Comparison of ENCODE assay signal across 9 cellular contexts in the genomic region with DNA sequence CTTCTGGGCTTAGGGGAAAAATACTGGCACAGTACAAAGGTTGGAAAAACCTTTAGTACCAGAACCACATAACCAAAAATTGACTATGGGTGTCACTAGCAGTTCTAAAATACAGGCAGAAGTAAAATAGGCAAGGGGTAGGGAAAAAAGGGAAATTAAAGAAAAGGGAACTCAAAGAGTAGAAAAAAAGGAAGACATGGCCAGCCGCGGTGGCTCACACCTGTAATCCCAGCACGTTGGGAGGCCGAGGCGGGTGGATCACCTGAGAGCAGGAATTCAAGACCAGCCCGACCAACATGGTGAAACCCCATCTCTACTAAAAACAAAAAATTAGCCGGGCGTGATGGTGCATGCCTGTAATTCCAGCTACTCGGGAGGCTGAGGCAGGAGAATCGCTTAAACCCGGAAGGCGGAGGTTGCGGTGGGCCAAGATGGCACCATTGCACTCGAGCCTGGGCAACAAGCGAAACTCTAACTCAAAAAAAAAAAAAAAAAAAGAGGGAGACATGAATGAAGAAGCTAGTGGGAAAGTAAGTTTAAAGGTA. TPM values are rescaled to one million over a fixed set of nuclear protein-coding genes. Genes with fewer than 3 reads are reported as not detected.
DNase-seq lines count a peak whose midpoint lies in the region; ATAC-seq, FAIRE-seq and TF ChIP-seq lines count a peak whose summit lies in the region.
"Not testable (repeated sequence)": the region's sequence is repeated elsewhere in the genome, so short reads cannot be mapped to it uniquely, and the experiment has no call there.
"Had no signal": no experiment of that assay in that cellular context is flagged by ENCODE, and none has a peak within 500 bp of the region (broad histone marks: within the 10 kb centered on the region; RNA-seq: fewer than 3 reads in every experiment).

No MANE protein-coding gene starts in this region.

- H2BK12ac ChIP-seq in H1 (ENCODE audit: low read depth, low read length) = not testable (repeated sequence)

- H2AK5ac ChIP-seq in H1 (ENCODE audit: low read depth, low read length) = not testable (repeated sequence)

- peak overlapping the region; percentile 21 to 99 (median 80); a peak in 18 of 22 replicates for H3K27ac ChIP-seq in BLaER1 treated with 17β-estradiol and CSF1 and Interleukin-3, amounts not matched to agents 10 nM and 100 nM
- H3K27ac ChIP-seq in HUES48 (ENCODE audit: low read depth, low read length) (peak overlapping the region; percentile 71), RWPE1 (peak overlapping the region; percentile 71), smooth muscle cell (ENCODE audit: low read depth) (peak overlapping the region; percentile 29)
- not testable (repeated sequence) for H3K27ac ChIP-seq in H1 (ENCODE audit: low read depth, low read length)

- H3K27me3 Mint-ChIP-seq in activated T-helper 2 cell treated with anti-CD3 and anti-CD28 coated beads, Interferon-gamma antibody, Interleukin-2, Interleukin-4, amounts not matched to agents 10 μg/mL and 5 μg/mL and 100 μg/mL, durations not matched to agents 14 hours and 24 hours and 36 hours (ENCODE audit: low read depth); naive B cell: not testable (repeated sequence)

- not testable (repeated sequence) for H4K91ac ChIP-seq in H1 (replicated peaks; ENCODE audit: insufficient read length, low read length)

- TF ChIP-seq POLR2A in H1 (IDR thresholded peaks at IDR 0.05; ENCODE audit: control extremely low read depth in 1 of 2, low read depth in 2 of 2, low read length in 2 of 2) = not testable (repeated sequence)

- not testable (repeated sequence) for H4K20me1 ChIP-seq in BLaER1 treated with 17β-estradiol and CSF1 and Interleukin-3, amounts not matched to agents 10 nM and 100 nM; smooth muscle cell (ENCODE audit: low read depth)
- H4K20me1 ChIP-seq in H1 (replicated peaks in 1 of 2; ENCODE audit: control insufficient read depth in 1 of 2, insufficient read depth in 2 of 2, low read length in 2 of 2) = peaks cover 6 to 16% of the 10 kb centered on the region in 2 experiments

- H3K4me1 ChIP-seq in BLaER1 treated with 17β-estradiol and CSF1 and Interleukin-3, amounts not matched to agents 10 nM and 100 nM = peaks cover 49 to 85% (median 72%) of the 10 kb centered on the region in 10 experiments
- peaks cover 27% of the 10 kb centered on the region for H3K4me1 ChIP-seq in HUES48 (ENCODE audit: control insufficient read depth, insufficient read depth, low read length)
- peaks cover 8 to 20% (median 14%) of the 10 kb centered on the region in 4 experiments for H3K4me1 ChIP-seq in H1 (replicated peaks in 1 of 4; ENCODE audit: control insufficient read depth in 3 of 4, insufficient read depth in 4 of 4, low read length in 3 of 4)
- peaks cover 24% of the 10 kb centered on the region for H3K4me1 ChIP-seq in iPS-15b (ENCODE audit: control insufficient read depth, insufficient read depth, low read length)
- peaks cover 11% of the 10 kb centered on the region for H3K4me1 ChIP-seq in smooth muscle cell (ENCODE audit: low read depth)

- H3K23ac ChIP-seq in H1 (ENCODE audit: insufficient read length) = not testable (repeated sequence)

- not testable (repeated sequence) for H3F3A ChIP-seq in smooth muscle cell (ENCODE audit: low read depth)

- H2BK5ac ChIP-seq in H1 (ENCODE audit: low read depth, low read length) = not testable (repeated sequence)

- H3K18ac ChIP-seq in H1 (ENCODE audit: extremely low read depth, low read length) = not testable (repeated sequence)

- peaks cover 11% of the 10 kb centered on the region for H3K23me2 ChIP-seq in H1 (ENCODE audit: low read depth, low read length)

- H3K79me1 ChIP-seq in H1 (ENCODE audit: low read depth, low read length) = not testable (repeated sequence)

- peak overlapping the region; percentile 66 to 92 (median 76); a peak in 16 of 20 replicates for H3K4me3 ChIP-seq in BLaER1 treated with 17β-estradiol and CSF1 and Interleukin-3, amounts not matched to agents 10 nM and 100 nM
- H3K4me3 ChIP-seq in HUES48 (ENCODE audit: low read depth, low read length) (peak overlapping the region; percentile 93), H1 (ENCODE audit: extremely low read depth in 1 of 4, insufficient read depth in 2 of 4, low read depth in 3 of 4, low read length in 4 of 4) (peak overlapping the region; percentile 79 to 97 (median 95); a peak in 7 of 8 replicates), iPS-15b (ENCODE audit: low read depth, low read length) (peak overlapping the region; percentile 100), smooth muscle cell (peak overlapping the region; percentile 85)

- CTCF ChIA-PET in RWPE1 (lab: Yijun Ruan, JAX) = not testable (repeated sequence)
- CTCF ChIA-PET in H1 (lab: Charles Lee; ENCODE audit: partially characterized antibody) = interaction anchor here (1.1 to 2.2 kb wide), 3 partner anchors 29 to 78 kb away, joined by 4 to 12 read pairs (median 7); a partner anchor contains a TSS

- H4K5ac ChIP-seq in H1 (ENCODE audit: insufficient read length, low read depth, low read length) = not testable (repeated sequence)

- peaks cover 38% of the 10 kb centered on the region for H3K4me1 Mint-ChIP-seq in activated T-helper 2 cell treated with anti-CD3 and anti-CD28 coated beads, Interferon-gamma antibody, Interleukin-2, Interleukin-4, amounts not matched to agents 10 μg/mL and 5 μg/mL and 100 μg/mL, durations not matched to agents 14 hours and 24 hours and 36 hours (ENCODE audit: low read depth)
- H3K4me1 Mint-ChIP-seq in naive B cell = peaks cover 30 to 32% (median 31%) of the 10 kb centered on the region in 3 donors

- FAIRE-seq in H1 (lab: Jason Lieb, UNC) = not testable (repeated sequence)

- H3K36me3 ChIP-seq in BLaER1 treated with 17β-estradiol and CSF1 and Interleukin-3, amounts not matched to agents 10 nM and 100 nM; HUES48 (ENCODE audit: control insufficient read depth, insufficient read depth, low read length); H1 (ENCODE audit: control insufficient read depth in 2 of 4, insufficient read depth in 4 of 4, low read length in 3 of 4); iPS-15b (ENCODE audit: control insufficient read depth, insufficient read depth, low read length); smooth muscle cell (ENCODE audit: low read depth): not testable (repeated sequence)

- H3K9me3 Mint-ChIP-seq in activated T-helper 2 cell treated with anti-CD3 and anti-CD28 coated beads, Interferon-gamma antibody, Interleukin-2, Interleukin-4, amounts not matched to agents 10 μg/mL and 5 μg/mL and 100 μg/mL, durations not matched to agents 14 hours and 24 hours and 36 hours; naive B cell: not testable (repeated sequence)

- not testable (repeated sequence) for ATAC-seq in naive B cell (ENCODE audit: low read depth in 2 of 2)

- peak overlapping the region in 6 of 11 experiments; percentile 15 to 85 (median 68); a peak in 9 of 22 replicates for H3K9ac ChIP-seq in BLaER1 treated with 17β-estradiol and CSF1 and Interleukin-3, amounts not matched to agents 10 nM and 100 nM
- H3K9ac ChIP-seq in HUES48 (ENCODE audit: low read depth, low read length) = 0 out of 2 replicates have a peak overlapping the region, but pooled peaks have one; percentile 7
- peak overlapping the region in 1 of 4 experiments; percentile 80; a peak in 2 of 7 replicates for H3K9ac ChIP-seq in H1 (replicated peaks in 1 of 4; ENCODE audit: extremely low read depth in 1 of 4, low read depth in 3 of 4, low read length in 3 of 4)
- H3K9ac ChIP-seq in iPS-15b (ENCODE audit: low read depth, low read length); smooth muscle cell (ENCODE audit: low read depth): not testable (repeated sequence)

- not testable (repeated sequence) for H3K9me3 ChIP-seq in BLaER1 treated with 17β-estradiol and CSF1 and Interleukin-3, amounts not matched to agents 10 nM and 100 nM (replicated peaks in 1 of 11); HUES48 (ENCODE audit: control insufficient read depth, insufficient read depth, low read length); H1 (ENCODE audit: insufficient read depth in 2 of 2, low read depth in 1 of 2, low read length in 1 of 2); iPS-15b (ENCODE audit: control insufficient read depth, insufficient read depth, low read length); smooth muscle cell (replicated peaks; ENCODE audit: low read depth)

- TF ChIP-seq EP300 in H1 (IDR thresholded peaks at IDR 0.05; ENCODE audit: borderline replicate concordance in 1 of 2, low read depth in 2 of 2, low read length in 2 of 2) = not testable (repeated sequence)

- H3K79me2 ChIP-seq in H1 (ENCODE audit: control insufficient read depth in 1 of 2, insufficient read depth in 2 of 2, low read length in 2 of 2) = peaks cover 25 to 57% of the 10 kb centered on the region in 2 experiments
- peaks cover 33% of the 10 kb centered on the region for H3K79me2 ChIP-seq in smooth muscle cell (ENCODE audit: low read depth)

- H3K4me2 ChIP-seq in BLaER1 treated with 17β-estradiol and CSF1 and Interleukin-3, amounts not matched to agents 10 nM and 100 nM = peak overlapping the region; percentile 81 to 99 (median 94)
- H3K4me2 ChIP-seq in H1 (ENCODE audit: insufficient read depth in 1 of 2, low read depth in 2 of 2, low read length in 2 of 2) = peak overlapping the region; percentile 80 to 92
- H3K4me2 ChIP-seq in smooth muscle cell = peak overlapping the region; percentile 89

- intact Hi-C loops in activated T-helper 2 cell treated with anti-CD3 and anti-CD28 coated beads, Interferon-gamma antibody, Interleukin-2, Interleukin-4, amounts not matched to agents 10 μg/mL and 5 μg/mL and 100 μg/mL, durations not matched to agents 14 hours and 24 hours and 36 hours (cut with micrococcal nuclease) = not testable (repeated sequence)

- H3K56ac ChIP-seq in H1 (replicated peaks; ENCODE audit: insufficient read length, low read depth, low read length) = not testable (repeated sequence)

- H3K27ac Mint-ChIP-seq in activated T-helper 2 cell treated with anti-CD3 and anti-CD28 coated beads, Interferon-gamma antibody, Interleukin-2, Interleukin-4, amounts not matched to agents 10 μg/mL and 5 μg/mL and 100 μg/mL, durations not matched to agents 14 hours and 24 hours and 36 hours = not testable (repeated sequence)
- peak overlapping the region in 3 of 6 donors; percentile 19 to 91 (median 65) for H3K27ac Mint-ChIP-seq in naive B cell

- not testable (repeated sequence) for H3K4ac ChIP-seq in H1 (replicated peaks; ENCODE audit: insufficient read length, low read depth, low read length)

- H2BK120ac ChIP-seq in H1 (replicated peaks; ENCODE audit: low read depth, low read length) = not testable (repeated sequence)

- not testable (repeated sequence) for H3K27me3 ChIP-seq in BLaER1 treated with 17β-estradiol and CSF1 and Interleukin-3, amounts not matched to agents 10 nM and 100 nM; HUES48 (ENCODE audit: control insufficient read depth, insufficient read depth, low read length); H1 (replicated peaks in 1 of 4; ENCODE audit: control insufficient read depth in 3 of 4, extremely low read depth in 1 of 4, insufficient read depth in 3 of 4, low read length in 3 of 4); iPS-15b (ENCODE audit: control insufficient read depth, insufficient read depth, low read length); smooth muscle cell (ENCODE audit: low read depth)

- not testable (repeated sequence) for TF ChIP-seq RAD21 in H1 (IDR thresholded peaks at IDR 0.05 in 1 of 2, conservative IDR thresholded peaks at IDR 0.05 in 1 of 2; ENCODE audit: low read depth in 2 of 2, low read length in 2 of 2)

- POLR2A ChIA-PET in RWPE1 (lab: Yijun Ruan, JAX; ENCODE audit: low non-redundant PET) = not testable (repeated sequence)
- POLR2A ChIA-PET in H1 (lab: Charles Lee; ENCODE audit: partially characterized antibody) = interaction anchor here (1.3 to 2.4 kb wide), 5 partner anchors 19 to 148 kb away, joined by 3 to 15 read pairs (median 11); a partner anchor contains a TSS

- peak overlapping the region; percentile 91 for H3K4me3 Mint-ChIP-seq in activated T-helper 2 cell treated with anti-CD3 and anti-CD28 coated beads, Interferon-gamma antibody, Interleukin-2, Interleukin-4, amounts not matched to agents 10 μg/mL and 5 μg/mL and 100 μg/mL, durations not matched to agents 14 hours and 24 hours and 36 hours (ENCODE audit: low read depth)
- peak overlapping the region in 6 of 8 donors; percentile 18 to 94 (median 62) for H3K4me3 Mint-ChIP-seq in naive B cell

- H2AFZ ChIP-seq in H1 (ENCODE audit: low read length); smooth muscle cell (ENCODE audit: low read depth): not testable (repeated sequence)

- not testable (repeated sequence) for H2BK20ac ChIP-seq in H1 (ENCODE audit: low read length)

- H3K36me3 Mint-ChIP-seq in activated T-helper 2 cell treated with anti-CD3 and anti-CD28 coated beads, Interferon-gamma antibody, Interleukin-2, Interleukin-4, amounts not matched to agents 10 μg/mL and 5 μg/mL and 100 μg/mL, durations not matched to agents 14 hours and 24 hours and 36 hours (ENCODE audit: low read depth); naive B cell: not testable (repeated sequence)

- TF ChIP-seq CTCF in RWPE1 (conservative IDR thresholded peaks at IDR 0.05; ENCODE audit: low read depth); H1 (IDR thresholded peaks at IDR 0.05; ENCODE audit: control extremely low read depth in 1 of 3, insufficient read depth in 1 of 3, low read depth in 1 of 3, low read length in 3 of 3); smooth muscle cell (IDR thresholded peaks at IDR 0.05; ENCODE audit: borderline replicate concordance, insufficient read depth, poor library complexity, severe bottlenecking): not testable (repeated sequence)

- H3K14ac ChIP-seq in H1 (ENCODE audit: insufficient read length) = not testable (repeated sequence)

- H2BK15ac ChIP-seq in H1 (ENCODE audit: low read length) = not testable (repeated sequence)

- DNase-seq in RWPE1 (ENCODE audit: low spot score); activated T-helper 2 cell treated with anti-CD3 and anti-CD28 coated beads, Interferon-gamma antibody, Interleukin-2, Interleukin-4, amounts not matched to agents 10 μg/mL and 5 μg/mL and 100 μg/mL, durations not matched to agents 14 hours and 24 hours and 36 hours (ENCODE audit: low spot score); H1 (ENCODE audit: low read depth in 1 of 2, low spot score in 2 of 2); naive B cell; smooth muscle cell (lab: John Stamatoyannopoulos, UW; ENCODE audit: unreplicated experiment): not testable (repeated sequence)

- H4K8ac ChIP-seq in H1 (ENCODE audit: extremely low read depth, insufficient read depth, low read length) = not testable (repeated sequence)

- WGBS in H1 (ENCODE audit: extremely low coverage in 1 of 2, insufficient coverage in 1 of 2, insufficient read length in 1 of 2, insufficient replicate concordance in 2 of 2, low coverage in 1 of 2, low lambda C conversion rate in 2 of 2, missing lambda C conversion rate in 1 of 2), 2 experiments = 87% methylated on average over 15 of the region's 15 CpGs; no CpG with 5 or more reads in 1 of the 2 experiments
- 55% methylated on average over 15 of the region's 15 CpGs for WGBS in smooth muscle cell (ENCODE audit: low lambda C conversion rate)

RNA-seq across cellular contexts. Expression of a gene that starts 1.8 kb away (rescaled TPM):
- total RNA-seq in activated T-helper 2 cell treated with anti-CD3 and anti-CD28 coated beads, Interferon-gamma antibody, Interleukin-2, Interleukin-4, amounts not matched to agents 10 μg/mL and 5 μg/mL and 100 μg/mL, durations not matched to agents 14 hours and 24 hours and 36 hours = 15.4 and 15.5 TPM in 2 replicates
- total RNA-seq in H1 (2021; fragmentation: NEBNext Ultra II Directional; extraction: Animal tissue kit (Norgen Biotek cat#: 25700)) = 143 and 159 TPM in 2 replicates
- polyA plus RNA-seq in H1 (2011; rRNA removed) = 170 and 200 TPM in 2 replicates
- polyA plus RNA-seq in H1 (2011; cell fraction: cytosol; rRNA removed) = 209 TPM
- polyA plus RNA-seq in H1 (2011; cell fraction: nucleus; rRNA removed) = 263 TPM
- 95.6 to 141 TPM (median 108 TPM) in 4 replicates for polyA plus RNA-seq in H1 (2012, experiment 1 of 2)
- polyA plus RNA-seq in H1 (2012, experiment 2 of 2) = 73.5 TPM
- 109 TPM for polyA plus RNA-seq in H1 (2013, experiment 1 of 2)
- polyA plus RNA-seq in H1 (2013, experiment 2 of 2) = 126 TPM
- polyA minus RNA-seq in H1 (2011; rRNA and poly(A)+ RNA removed) = 478 and 502 TPM in 2 replicates
- 112 TPM for polyA minus RNA-seq in H1 (2011; cell fraction: cytosol; rRNA and poly(A)+ RNA removed)
- polyA minus RNA-seq in H1 (2011; cell fraction: nucleus; rRNA and poly(A)+ RNA removed) = 133 TPM
- polyA plus RNA-seq in naive B cell (ENCODE audit: low read depth in 6 of 6) = 1 to 10 TPM; 5.2 to 9.2 (median 6.7) TPM
- total RNA-seq in smooth muscle cell = 57.8 and 62.5 TPM in 2 replicates
- 26.4 and 35.6 TPM in 2 replicates for polyA plus RNA-seq in smooth muscle cell

RNA-seq across cellular contexts. Expression of a gene that starts 19.6 kb away (rescaled TPM):
- 49.0 and 49.1 TPM in 2 replicates for total RNA-seq in activated T-helper 2 cell treated with anti-CD3 and anti-CD28 coated beads, Interferon-gamma antibody, Interleukin-2, Interleukin-4, amounts not matched to agents 10 μg/mL and 5 μg/mL and 100 μg/mL, durations not matched to agents 14 hours and 24 hours and 36 hours
- total RNA-seq in H1 (2021; fragmentation: NEBNext Ultra II Directional; extraction: Animal tissue kit (Norgen Biotek cat#: 25700)) = 60.4 and 60.9 TPM in 2 replicates
- polyA plus RNA-seq in H1 (2011; rRNA removed) (314 and 360 TPM in 2 replicates), naive B cell (ENCODE audit: low read depth in 6 of 6) (100 to 1,000 TPM; 477 to 790 (median 657) TPM), smooth muscle cell (26.0 and 63.2 TPM in 2 replicates)
- 233 TPM for polyA plus RNA-seq in H1 (2011; cell fraction: cytosol; rRNA removed)
- 138 TPM for polyA plus RNA-seq in H1 (2011; cell fraction: nucleus; rRNA removed)
- 57.6 to 120 TPM (median 104 TPM) in 4 replicates for polyA plus RNA-seq in H1 (2012, experiment 1 of 2)
- polyA plus RNA-seq in H1 (2012, experiment 2 of 2) = 148 TPM
- 135 TPM for polyA plus RNA-seq in H1 (2013, experiment 1 of 2)
- 134 TPM for polyA plus RNA-seq in H1 (2013, experiment 2 of 2)
- polyA minus RNA-seq in H1 (2011; rRNA and poly(A)+ RNA removed) = 8.8 and 15.5 TPM in 2 replicates
- polyA minus RNA-seq in H1 (2011; cell fraction: cytosol; rRNA and poly(A)+ RNA removed) = 20.8 TPM
- 26.1 TPM for polyA minus RNA-seq in H1 (2011; cell fraction: nucleus; rRNA and poly(A)+ RNA removed)
- 11.5 and 48.0 TPM in 2 replicates for total RNA-seq in smooth muscle cell

RNA-seq across cellular contexts. Expression of a gene that starts 26.6 kb away (rescaled TPM):
- total RNA-seq in activated T-helper 2 cell treated with anti-CD3 and anti-CD28 coated beads, Interferon-gamma antibody, Interleukin-2, Interleukin-4, amounts not matched to agents 10 μg/mL and 5 μg/mL and 100 μg/mL, durations not matched to agents 14 hours and 24 hours and 36 hours = 49.1 and 53.2 TPM in 2 replicates
- 68.9 and 74.6 TPM in 2 replicates for total RNA-seq in H1 (2021; fragmentation: NEBNext Ultra II Directional; extraction: Animal tissue kit (Norgen Biotek cat#: 25700))
- polyA plus RNA-seq in H1 (2011; rRNA removed) (45.7 and 50.3 TPM in 2 replicates), naive B cell (ENCODE audit: low read depth in 6 of 6) (10 to 100 TPM in 3 of 6 donors, 1 to 10 TPM in 3; 4.4 to 23.9 (median 9.7) TPM), smooth muscle cell (18.2 and 20.0 TPM in 2 replicates)
- polyA plus RNA-seq in H1 (2011; cell fraction: cytosol; rRNA removed) = 44.0 TPM
- 137 TPM for polyA plus RNA-seq in H1 (2011; cell fraction: nucleus; rRNA removed)
- polyA plus RNA-seq in H1 (2012, experiment 1 of 2) = 48.6 to 69.9 TPM (median 68.1 TPM) in 4 replicates
- 51.8 TPM for polyA plus RNA-seq in H1 (2012, experiment 2 of 2)
- polyA plus RNA-seq in H1 (2013, experiment 1 of 2) = 31.1 TPM
- 31.4 TPM for polyA plus RNA-seq in H1 (2013, experiment 2 of 2)
- polyA minus RNA-seq in H1 (2011; rRNA and poly(A)+ RNA removed) = 133 and 196 TPM in 2 replicates
- 47.3 TPM for polyA minus RNA-seq in H1 (2011; cell fraction: cytosol; rRNA and poly(A)+ RNA removed)
- 38.2 TPM for polyA minus RNA-seq in H1 (2011; cell fraction: nucleus; rRNA and poly(A)+ RNA removed)
- total RNA-seq in smooth muscle cell = 47.0 and 51.7 TPM in 2 replicates

RNA-seq across cellular contexts. Expression of a gene that starts 50.5 kb away (rescaled TPM):
- 161 and 170 TPM in 2 replicates for total RNA-seq in activated T-helper 2 cell treated with anti-CD3 and anti-CD28 coated beads, Interferon-gamma antibody, Interleukin-2, Interleukin-4, amounts not matched to agents 10 μg/mL and 5 μg/mL and 100 μg/mL, durations not matched to agents 14 hours and 24 hours and 36 hours
- total RNA-seq in H1 (2021; fragmentation: NEBNext Ultra II Directional; extraction: Animal tissue kit (Norgen Biotek cat#: 25700)) = 0.39 and 0.40 TPM in 2 replicates
- polyA plus RNA-seq in H1 (2011; rRNA removed) (0.27 and 0.50 TPM in 2 replicates), naive B cell (ENCODE audit: low read depth in 6 of 6) (100 to 1,000 TPM in 1 of 6 donors, 10 to 100 TPM in 5; 42.4 to 154 (median 82.6) TPM), smooth muscle cell (0.13 and 1.1 TPM in 2 replicates)
- 0.66 TPM for polyA plus RNA-seq in H1 (2011; cell fraction: cytosol; rRNA removed)
- polyA plus RNA-seq in H1 (2011; cell fraction: nucleus; rRNA removed) = 0.57 TPM
- polyA plus RNA-seq in H1 (2012, experiment 1 of 2) = 0.42 to 0.74 TPM (median 0.62 TPM) in 4 replicates
- 0.13 TPM for polyA plus RNA-seq in H1 (2012, experiment 2 of 2)
- 0.08 TPM for polyA plus RNA-seq in H1 (2013, experiment 1 of 2)
- polyA plus RNA-seq in H1 (2013, experiment 2 of 2) = 0.09 TPM
- polyA minus RNA-seq in H1 (2011; rRNA and poly(A)+ RNA removed) = 0.44 and 0.49 TPM in 2 replicates
- polyA minus RNA-seq in H1 (2011; cell fraction: cytosol; rRNA and poly(A)+ RNA removed) = not detected
- 0.30 TPM for polyA minus RNA-seq in H1 (2011; cell fraction: nucleus; rRNA and poly(A)+ RNA removed)
- 0.90 and 1.2 TPM in 2 replicates for total RNA-seq in smooth muscle cell
- total RNA-seq: A673 had no signal
